ENCODE assay signal across 2 cellular contexts in the genomic region with DNA sequence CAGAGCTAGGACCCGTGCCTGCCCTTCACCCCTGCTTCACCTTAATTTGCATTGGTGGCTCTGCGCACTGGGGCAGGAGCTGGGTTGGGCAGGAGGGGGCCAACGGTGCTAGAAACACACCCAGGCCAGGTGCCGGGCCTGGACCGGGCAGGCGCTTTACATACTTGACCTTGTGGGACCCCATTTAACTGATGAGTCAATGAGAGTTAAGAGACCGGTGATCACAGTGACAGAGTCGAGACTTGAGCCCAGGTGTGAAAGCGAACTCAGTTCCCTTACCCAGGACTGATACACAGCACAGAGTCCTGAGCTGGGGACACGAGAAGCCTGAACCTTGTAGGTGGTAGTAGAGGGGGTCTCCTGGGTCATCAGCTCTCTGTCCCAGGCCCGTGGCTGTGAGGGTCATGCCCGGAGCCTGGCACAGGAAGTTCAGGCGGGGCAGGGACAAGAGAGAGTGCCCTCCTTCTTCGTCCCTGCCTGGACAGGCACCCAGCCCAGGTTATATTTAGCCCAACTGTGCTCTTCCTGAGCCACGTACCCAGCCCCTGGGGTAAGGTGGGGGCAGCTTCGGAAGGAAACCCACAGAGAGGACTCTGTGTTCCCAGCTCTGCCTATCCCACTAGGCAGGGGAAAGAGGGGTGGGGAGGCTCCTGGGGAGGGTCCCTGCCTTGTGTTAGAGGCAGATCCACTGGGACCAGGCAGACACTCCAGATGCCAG.
TF ChIP-seq lines count a peak whose summit lies in the region.

No MANE protein-coding gene starts in this region.

TF ChIP-seq in SK-N-SH treated with all-trans-retinoic acid at 6 μM for 48 hours, 23 proteins besides CTCF, POLR2A, EP300 and RAD21:
- no peak for TF ChIP-seq BACH2 (CRISPR knock-in tag; IDR thresholded peaks at IDR 0.05; ENCODE audit: borderline replicate concordance)
- TF ChIP-seq ZFP30 (CRISPR knock-in tag; IDR thresholded peaks at IDR 0.05) = no peak
- TF ChIP-seq, protein P1, sequence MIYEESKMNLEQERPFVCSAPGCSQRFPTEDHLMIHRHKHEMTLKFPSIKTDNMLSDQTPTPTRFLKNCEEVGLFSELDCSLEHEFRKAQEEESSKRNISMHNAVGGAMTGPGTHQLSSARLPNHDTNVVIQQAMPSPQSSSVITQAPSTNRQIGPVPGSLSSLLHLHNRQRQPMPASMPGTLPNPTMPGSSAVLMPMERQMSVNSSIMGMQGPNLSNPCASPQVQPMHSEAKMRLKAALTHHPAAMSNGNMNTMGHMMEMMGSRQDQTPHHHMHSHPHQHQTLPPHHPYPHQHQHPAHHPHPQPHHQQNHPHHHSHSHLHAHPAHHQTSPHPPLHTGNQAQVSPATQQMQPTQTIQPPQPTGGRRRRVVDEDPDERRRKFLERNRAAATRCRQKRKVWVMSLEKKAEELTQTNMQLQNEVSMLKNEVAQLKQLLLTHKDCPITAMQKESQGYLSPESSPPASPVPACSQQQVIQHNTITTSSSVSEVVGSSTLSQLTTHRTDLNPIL (CRISPR knock-in tag; IDR thresholded peaks at IDR 0.05; ENCODE audit: low read depth) = no peak
- no peak for TF ChIP-seq TCF4 (CRISPR knock-in tag; IDR thresholded peaks at IDR 0.05; ENCODE audit: borderline replicate concordance)
- no peak for TF ChIP-seq ARNTL (CRISPR knock-in tag; IDR thresholded peaks at IDR 0.05; ENCODE audit: borderline replicate concordance, low read depth)
- no peak for TF ChIP-seq TOX (CRISPR knock-in tag; IDR thresholded peaks at IDR 0.05; ENCODE audit: borderline replicate concordance)
- TF ChIP-seq ZNF565 (CRISPR knock-in tag; conservative IDR thresholded peaks at IDR 0.05; ENCODE audit: low read depth) = no peak
- TF ChIP-seq, protein P2, sequence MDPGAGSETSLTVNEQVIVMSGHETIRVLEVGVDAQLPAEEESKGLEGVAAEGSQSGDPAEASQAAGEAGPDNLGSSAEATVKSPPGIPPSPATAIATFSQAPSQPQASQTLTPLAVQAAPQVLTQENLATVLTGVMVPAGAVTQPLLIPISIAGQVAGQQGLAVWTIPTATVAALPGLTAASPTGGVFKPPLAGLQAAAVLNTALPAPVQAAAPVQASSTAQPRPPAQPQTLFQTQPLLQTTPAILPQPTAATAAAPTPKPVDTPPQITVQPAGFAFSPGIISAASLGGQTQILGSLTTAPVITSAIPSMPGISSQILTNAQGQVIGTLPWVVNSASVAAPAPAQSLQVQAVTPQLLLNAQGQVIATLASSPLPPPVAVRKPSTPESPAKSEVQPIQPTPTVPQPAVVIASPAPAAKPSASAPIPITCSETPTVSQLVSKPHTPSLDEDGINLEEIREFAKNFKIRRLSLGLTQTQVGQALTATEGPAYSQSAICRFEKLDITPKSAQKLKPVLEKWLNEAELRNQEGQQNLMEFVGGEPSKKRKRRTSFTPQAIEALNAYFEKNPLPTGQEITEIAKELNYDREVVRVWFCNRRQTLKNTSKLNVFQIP (CRISPR knock-in tag; IDR thresholded peaks at IDR 0.05; ENCODE audit: borderline replicate concordance, low read depth) = no peak
- TF ChIP-seq ZFP3 (CRISPR knock-in tag; IDR thresholded peaks at IDR 0.05) = no peak
- TF ChIP-seq, protein P3, sequence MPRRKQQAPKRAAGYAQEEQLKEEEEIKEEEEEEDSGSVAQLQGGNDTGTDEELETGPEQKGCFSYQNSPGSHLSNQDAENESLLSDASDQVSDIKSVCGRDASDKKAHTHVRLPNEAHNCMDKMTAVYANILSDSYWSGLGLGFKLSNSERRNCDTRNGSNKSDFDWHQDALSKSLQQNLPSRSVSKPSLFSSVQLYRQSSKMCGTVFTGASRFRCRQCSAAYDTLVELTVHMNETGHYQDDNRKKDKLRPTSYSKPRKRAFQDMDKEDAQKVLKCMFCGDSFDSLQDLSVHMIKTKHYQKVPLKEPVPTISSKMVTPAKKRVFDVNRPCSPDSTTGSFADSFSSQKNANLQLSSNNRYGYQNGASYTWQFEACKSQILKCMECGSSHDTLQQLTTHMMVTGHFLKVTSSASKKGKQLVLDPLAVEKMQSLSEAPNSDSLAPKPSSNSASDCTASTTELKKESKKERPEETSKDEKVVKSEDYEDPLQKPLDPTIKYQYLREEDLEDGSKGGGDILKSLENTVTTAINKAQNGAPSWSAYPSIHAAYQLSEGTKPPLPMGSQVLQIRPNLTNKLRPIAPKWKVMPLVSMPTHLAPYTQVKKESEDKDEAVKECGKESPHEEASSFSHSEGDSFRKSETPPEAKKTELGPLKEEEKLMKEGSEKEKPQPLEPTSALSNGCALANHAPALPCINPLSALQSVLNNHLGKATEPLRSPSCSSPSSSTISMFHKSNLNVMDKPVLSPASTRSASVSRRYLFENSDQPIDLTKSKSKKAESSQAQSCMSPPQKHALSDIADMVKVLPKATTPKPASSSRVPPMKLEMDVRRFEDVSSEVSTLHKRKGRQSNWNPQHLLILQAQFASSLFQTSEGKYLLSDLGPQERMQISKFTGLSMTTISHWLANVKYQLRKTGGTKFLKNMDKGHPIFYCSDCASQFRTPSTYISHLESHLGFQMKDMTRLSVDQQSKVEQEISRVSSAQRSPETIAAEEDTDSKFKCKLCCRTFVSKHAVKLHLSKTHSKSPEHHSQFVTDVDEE (CRISPR knock-in tag; IDR thresholded peaks at IDR 0.05) = no peak
- TF ChIP-seq OSR1 (CRISPR knock-in tag; IDR thresholded peaks at IDR 0.05) = no peak
- no peak for TF ChIP-seq PPARA (CRISPR knock-in tag; IDR thresholded peaks at IDR 0.05; ENCODE audit: borderline replicate concordance)
- no peak for TF ChIP-seq ZNF8 (CRISPR knock-in tag; IDR thresholded peaks at IDR 0.05)

TF ChIP-seq in HepG2, 621 proteins besides CTCF, POLR2A, EP300 and RAD21:
- TF ChIP-seq, protein P4, sequence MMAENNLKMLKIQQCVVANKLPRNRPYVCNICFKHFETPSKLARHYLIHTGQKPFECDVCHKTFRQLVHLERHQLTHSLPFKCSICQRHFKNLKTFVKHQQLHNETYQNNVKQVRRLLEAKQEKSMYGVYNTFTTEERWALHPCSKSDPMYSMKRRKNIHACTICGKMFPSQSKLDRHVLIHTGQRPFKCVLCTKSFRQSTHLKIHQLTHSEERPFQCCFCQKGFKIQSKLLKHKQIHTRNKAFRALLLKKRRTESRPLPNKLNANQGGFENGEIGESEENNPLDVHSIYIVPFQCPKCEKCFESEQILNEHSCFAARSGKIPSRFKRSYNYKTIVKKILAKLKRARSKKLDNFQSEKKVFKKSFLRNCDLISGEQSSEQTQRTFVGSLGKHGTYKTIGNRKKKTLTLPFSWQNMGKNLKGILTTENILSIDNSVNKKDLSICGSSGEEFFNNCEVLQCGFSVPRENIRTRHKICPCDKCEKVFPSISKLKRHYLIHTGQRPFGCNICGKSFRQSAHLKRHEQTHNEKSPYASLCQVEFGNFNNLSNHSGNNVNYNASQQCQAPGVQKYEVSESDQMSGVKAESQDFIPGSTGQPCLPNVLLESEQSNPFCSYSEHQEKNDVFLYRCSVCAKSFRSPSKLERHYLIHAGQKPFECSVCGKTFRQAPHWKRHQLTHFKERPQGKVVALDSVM (CRISPR knock-in tag; IDR thresholded peaks at IDR 0.05) = no peak
- TF ChIP-seq, protein P5, sequence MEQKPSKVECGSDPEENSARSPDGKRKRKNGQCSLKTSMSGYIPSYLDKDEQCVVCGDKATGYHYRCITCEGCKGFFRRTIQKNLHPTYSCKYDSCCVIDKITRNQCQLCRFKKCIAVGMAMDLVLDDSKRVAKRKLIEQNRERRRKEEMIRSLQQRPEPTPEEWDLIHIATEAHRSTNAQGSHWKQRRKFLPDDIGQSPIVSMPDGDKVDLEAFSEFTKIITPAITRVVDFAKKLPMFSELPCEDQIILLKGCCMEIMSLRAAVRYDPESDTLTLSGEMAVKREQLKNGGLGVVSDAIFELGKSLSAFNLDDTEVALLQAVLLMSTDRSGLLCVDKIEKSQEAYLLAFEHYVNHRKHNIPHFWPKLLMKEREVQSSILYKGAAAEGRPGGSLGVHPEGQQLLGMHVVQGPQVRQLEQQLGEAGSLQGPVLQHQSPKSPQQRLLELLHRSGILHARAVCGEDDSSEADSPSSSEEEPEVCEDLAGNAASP (CRISPR knock-in tag; IDR thresholded peaks at IDR 0.05; ENCODE audit: borderline replicate concordance) = peak; percentile 16; the same call in 1 of the 2 replicates
